ENCODE assay signal across 11 cellular contexts in the genomic region with DNA sequence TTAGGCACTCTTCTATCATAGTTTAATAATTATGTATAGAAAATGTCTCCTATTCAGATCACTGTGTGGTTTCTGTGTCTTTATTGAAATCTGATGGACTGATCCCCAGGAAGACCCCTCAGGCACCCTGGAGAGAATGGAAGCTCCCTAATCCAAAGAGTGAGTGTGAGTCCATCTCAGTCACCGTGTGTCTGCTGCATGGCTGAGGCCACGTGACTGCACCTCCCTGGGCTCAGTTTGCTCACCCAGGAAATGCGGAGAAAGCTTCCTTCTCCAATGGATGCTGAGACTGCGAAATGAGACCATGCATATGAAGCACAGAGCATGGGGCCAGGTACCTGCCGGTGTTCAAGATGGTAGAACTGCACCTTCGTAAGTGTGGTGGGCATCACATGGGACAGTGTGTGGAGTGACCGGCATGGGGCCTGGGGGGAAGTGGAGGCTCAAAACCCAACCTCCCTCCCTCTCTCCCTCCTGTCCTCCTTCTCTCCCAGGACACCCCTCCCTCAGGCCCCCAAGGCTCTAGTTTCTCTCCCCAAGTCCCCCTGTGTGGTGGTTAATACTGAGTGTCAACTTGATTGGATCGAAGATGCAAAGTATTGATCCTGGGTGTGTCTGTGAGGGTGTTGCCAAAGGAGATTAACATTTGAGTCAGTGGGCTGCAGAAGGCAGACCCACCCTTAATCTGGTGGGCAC.
DNase-seq lines count a peak whose midpoint lies in the region; ATAC-seq, FAIRE-seq and TF ChIP-seq lines count a peak whose summit lies in the region.
"Had no signal": no experiment of that assay in that cellular context is flagged by ENCODE, and none has a peak within 500 bp of the region (broad histone marks: within the 10 kb centered on the region; RNA-seq: fewer than 3 reads in every experiment).

No MANE protein-coding gene starts in this region.

- H3K18ac ChIP-seq in IMR-90 (ENCODE audit: low read depth, low read length): no peak overlapping the region
- H3K18ac ChIP-seq in H1 (ENCODE audit: extremely low read depth, low read length): no peak overlapping the region

- H3K9me3 ChIP-seq in IMR-90 (ENCODE audit: control insufficient read depth, insufficient read depth, low read length) (no peaks in the 10 kb centered on the region), H1 (ENCODE audit: insufficient read depth in 2 of 2, low read depth in 1 of 2, low read length in 1 of 2) (peaks cover 5 to 6% of the 10 kb centered on the region in 2 experiments; a peak in 1 of 4 replicates)
- H3K9me3 ChIP-seq: SJSA1 had no signal

- H2BK20ac ChIP-seq in IMR-90 (ENCODE audit: low read depth, low read length): no peak overlapping the region
- H2BK20ac ChIP-seq in H1 (ENCODE audit: low read length): no peak overlapping the region

- no peak overlapping the region for H3K14ac ChIP-seq in IMR-90 (replicated peaks; ENCODE audit: low read depth, low read length)
- H3K14ac ChIP-seq in H1 (ENCODE audit: insufficient read length): no peak overlapping the region

- peak overlapping the region; percentile 30; the same call in 1 of the 2 replicates for H2BK12ac ChIP-seq in H1 (ENCODE audit: low read depth, low read length)

- POLR2A ChIA-PET in IMR-90 (lab: Charles Lee; ENCODE audit: unreplicated experiment): no interaction called here
- POLR2A ChIA-PET in H1 (lab: Charles Lee; ENCODE audit: partially characterized antibody): interaction anchor here (1.0 kb wide), 1 partner anchor 64 kb away, joined by 3 read pairs; no protein-coding TSS in a partner anchor

- H4K5ac ChIP-seq in IMR-90 (ENCODE audit: low read depth, low read length): no peak overlapping the region
- no peak overlapping the region for H4K5ac ChIP-seq in H1 (ENCODE audit: insufficient read length, low read depth, low read length)

- no peaks in the 10 kb centered on the region for H3K36me3 ChIP-seq in IMR-90 (ENCODE audit: control insufficient read depth, insufficient read depth, low read length)
- H3K36me3 ChIP-seq in H1 (ENCODE audit: control insufficient read depth in 2 of 4, insufficient read depth in 4 of 4, low read length in 3 of 4): no peaks in the 10 kb centered on the region
- H3K36me3 ChIP-seq: SJSA1 had no signal

- no peak overlapping the region for H3K9ac ChIP-seq in IMR-90 (ENCODE audit: low read depth, low read length)
- no peak overlapping the region for H3K9ac ChIP-seq in H1 (replicated peaks in 1 of 4; ENCODE audit: extremely low read depth in 1 of 4, low read depth in 3 of 4, low read length in 3 of 4)

- H4K91ac ChIP-seq in IMR-90 (ENCODE audit: insufficient read depth, low read depth, low read length): no peak overlapping the region
- no peak overlapping the region for H4K91ac ChIP-seq in H1 (replicated peaks; ENCODE audit: insufficient read length, low read length)

- intact Hi-C loops in cardiac septum (cut with DNase I): loop anchor here (2.0 to 10.0 kb wide), 4 partner anchors 293 to 911 kb away; no protein-coding TSS in a partner anchor
- intact Hi-C loops in Right ventricle myocardium superior (cut with DNase I): loop anchor here (5.0 kb wide), 1 partner anchor 294 kb away; no protein-coding TSS in a partner anchor
- intact Hi-C loops in IMR-90 (cut with micrococcal nuclease): loop anchor here (1.0 to 5.0 kb wide), 4 partner anchors 290 to 586 kb away; a partner anchor contains a TSS

- H3K4me1 ChIP-seq in IMR-90 (ENCODE audit: control insufficient read depth, insufficient read depth, low read length): no peaks in the 10 kb centered on the region
- H3K4me1 ChIP-seq in H1 (replicated peaks in 1 of 4; ENCODE audit: control insufficient read depth in 3 of 4, insufficient read depth in 4 of 4, low read length in 3 of 4): no peaks in the 10 kb centered on the region; a peak in 2 of 7 replicates

- no peak overlapping the region for H3K56ac ChIP-seq in IMR-90 (ENCODE audit: extremely low read depth, insufficient read depth, low read length)
- no peak overlapping the region for H3K56ac ChIP-seq in H1 (replicated peaks; ENCODE audit: insufficient read length, low read depth, low read length)

- H3K27me3 ChIP-seq in IMR-90 (ENCODE audit: control insufficient read depth, insufficient read depth, low read length) (no peaks in the 10 kb centered on the region; the same call in 1 of the 2 replicates), H1 (replicated peaks in 1 of 4; ENCODE audit: control insufficient read depth in 3 of 4, extremely low read depth in 1 of 4, insufficient read depth in 3 of 4, low read length in 3 of 4) (no peaks in the 10 kb centered on the region)
- H3K27me3 ChIP-seq: SJSA1 had no signal

- H3K79me1 ChIP-seq in IMR-90 (ENCODE audit: low read depth in 1 of 2, low read length in 2 of 2): no peaks in the 10 kb centered on the region
- H3K79me1 ChIP-seq in H1 (ENCODE audit: low read depth, low read length): no peaks in the 10 kb centered on the region

- in situ Hi-C loops in IMR-90 (cut with MboI; ENCODE audit: low sequenced_read_pairs): loop anchor here (10.0 kb wide), 1 partner anchor 291 kb away; no protein-coding TSS in a partner anchor

- no peak overlapping the region; the same call in 1 of the 2 replicates for H3K4ac ChIP-seq in IMR-90 (ENCODE audit: low read depth, low read length)
- H3K4ac ChIP-seq in H1 (replicated peaks; ENCODE audit: insufficient read length, low read depth, low read length): no peak overlapping the region

- H3K27ac ChIP-seq in IMR-90 (ENCODE audit: insufficient read depth, low read length) (no peak overlapping the region), H1 (ENCODE audit: low read depth, low read length) (no peak overlapping the region)
- H3K27ac ChIP-seq: C4-2B, SJSA1 had no signal

- TF ChIP-seq CTCF in IMR-90 (conservative IDR thresholded peaks at IDR 0.05; ENCODE audit: low read depth, low read length) (no peak), H1 (IDR thresholded peaks at IDR 0.05; ENCODE audit: control extremely low read depth in 1 of 3, insufficient read depth in 1 of 3, low read depth in 1 of 3, low read length in 3 of 3) (no peak)

- H3K23me2 ChIP-seq in H1 (ENCODE audit: low read depth, low read length): no peaks in the 10 kb centered on the region

- 47% methylated on average over 2 of the region's 8 CpGs; no CpG with 5 or more reads in 1 of the 2 experiments for WGBS in IMR-90 (ENCODE audit: extremely low coverage in 2 of 2, insufficient read length in 1 of 2), 2 experiments
- WGBS in H1 (ENCODE audit: extremely low coverage in 1 of 2, insufficient coverage in 1 of 2, insufficient read length in 1 of 2, insufficient replicate concordance in 2 of 2, low coverage in 1 of 2, low lambda C conversion rate in 2 of 2, missing lambda C conversion rate in 1 of 2), 2 experiments: 95% methylated on average over 8 of the region's 8 CpGs; no CpG with 5 or more reads in 1 of the 2 experiments

- DNase-seq in cardiac septum (ENCODE audit: low spot score): peak; percentile 26
- DNase-seq in Right ventricle myocardium superior: no peak
- DNase-seq in IMR-90: no peak
- no peak for DNase-seq in H1 (ENCODE audit: low read depth in 1 of 2, low spot score in 2 of 2)
- no peak for DNase-seq in islet precursor cell
- DNase-seq in GM12892 (ENCODE audit: insufficient read length): no peak
- DNase-seq in NCI-H2107 treated with DMSO at 0.1 percent for 48 hours (lab: John Stamatoyannopoulos, UW; ENCODE audit: unreplicated experiment): no peak
- no peak for DNase-seq in MV-4-11 (lab: John Stamatoyannopoulos, UW)

- BruUV-seq in IMR-90 (replicated peaks; lab: Mats Ljungman, UMichigan): no TSS peak

- H4K8ac ChIP-seq in IMR-90 (ENCODE audit: low read depth in 2 of 2, low read length in 2 of 2) (no peak overlapping the region; a peak in 1 of 4 replicates), H1 (ENCODE audit: extremely low read depth, insufficient read depth, low read length) (no peak overlapping the region)

- no peak for ATAC-seq in Right ventricle myocardium superior (ENCODE audit: poor library complexity)
- no peak for ATAC-seq in IMR-90 (ENCODE audit: low read depth)

- H2BK5ac ChIP-seq in IMR-90 (ENCODE audit: low read depth, low read length, poor library complexity, severe bottlenecking) (no peak overlapping the region), H1 (ENCODE audit: low read depth, low read length) (no peak overlapping the region)

- H2BK120ac ChIP-seq in IMR-90 (ENCODE audit: low read depth, low read length): peak overlapping the region; percentile 70; the same call in 1 of the 2 replicates
- H2BK120ac ChIP-seq in H1 (replicated peaks; ENCODE audit: low read depth, low read length): no peak overlapping the region

- FAIRE-seq in H1 (lab: Jason Lieb, UNC) (no peak), GM12892 (lab: Jason Lieb, UNC) (no peak)
- FAIRE-seq: GM19239 had no signal

- no peaks in the 10 kb centered on the region for H3K79me2 ChIP-seq in H1 (ENCODE audit: control insufficient read depth in 1 of 2, insufficient read depth in 2 of 2, low read length in 2 of 2)

- H4K20me1 ChIP-seq in IMR-90 (ENCODE audit: insufficient read depth, low read length): no peaks in the 10 kb centered on the region
- H4K20me1 ChIP-seq in H1 (replicated peaks in 1 of 2; ENCODE audit: control insufficient read depth in 1 of 2, insufficient read depth in 2 of 2, low read length in 2 of 2): no peaks in the 10 kb centered on the region

- no peak overlapping the region for H3K23ac ChIP-seq in IMR-90 (ENCODE audit: low read depth, low read length)
- no peak overlapping the region for H3K23ac ChIP-seq in H1 (ENCODE audit: insufficient read length)

- TF ChIP-seq POLR2A in IMR-90 (IDR thresholded peaks at IDR 0.05; ENCODE audit: low read depth, low read length): no peak
- TF ChIP-seq POLR2A in H1 (IDR thresholded peaks at IDR 0.05; ENCODE audit: control extremely low read depth in 1 of 2, low read depth in 2 of 2, low read length in 2 of 2): no peak
- no peak for TF ChIP-seq POLR2A in GM12892 (IDR thresholded peaks at IDR 0.05; ENCODE audit: low read depth, low read length)

- H3K4me2 ChIP-seq in IMR-90 (ENCODE audit: low read depth, low read length): no peak overlapping the region
- H3K4me2 ChIP-seq in H1 (ENCODE audit: insufficient read depth in 1 of 2, low read depth in 2 of 2, low read length in 2 of 2): no peak overlapping the region

- H2AK5ac ChIP-seq in IMR-90 (ENCODE audit: low read depth, low read length) (no peak overlapping the region), H1 (ENCODE audit: low read depth, low read length) (no peak overlapping the region)

- H2AFZ ChIP-seq in IMR-90 (replicated peaks; ENCODE audit: low read length, poor library complexity): no peak overlapping the region
- no peak overlapping the region for H2AFZ ChIP-seq in H1 (ENCODE audit: low read length)

- no peaks in the 10 kb centered on the region for H3K9me1 ChIP-seq in IMR-90 (ENCODE audit: insufficient read depth, low read length)

- no peak overlapping the region for H3K4me3 ChIP-seq in IMR-90 (ENCODE audit: insufficient read depth, low read depth, low read length)
- H3K4me3 ChIP-seq in H1 (ENCODE audit: extremely low read depth in 1 of 4, insufficient read depth in 2 of 4, low read depth in 3 of 4, low read length in 4 of 4): no peak overlapping the region
- H3K4me3 ChIP-seq: SJSA1 had no signal

- CTCF ChIA-PET in IMR-90 (lab: Yijun Ruan, JAX): interaction anchor here (1.1 to 1.7 kb wide), 6 partner anchors 11 to 586 kb away, joined by 3 to 10 read pairs (median 5); no protein-coding TSS in a partner anchor
- CTCF ChIA-PET in H1 (lab: Charles Lee; ENCODE audit: partially characterized antibody): interaction anchor here (0.6 to 3.4 kb wide), 47 partner anchors 9 to 859 kb away, joined by 3 to 24 read pairs (median 4); no protein-coding TSS in a partner anchor

- no peak for TF ChIP-seq EP300 in H1 (IDR thresholded peaks at IDR 0.05; ENCODE audit: borderline replicate concordance in 1 of 2, low read depth in 2 of 2, low read length in 2 of 2)

- H2BK15ac ChIP-seq in IMR-90 (ENCODE audit: low read depth, low read length) (no peak overlapping the region), H1 (ENCODE audit: low read length) (no peak overlapping the region; the same call in 1 of the 2 replicates)

- TF ChIP-seq RAD21 in IMR-90 (IDR thresholded peaks at IDR 0.05; ENCODE audit: low read length) (no peak), H1 (IDR thresholded peaks at IDR 0.05 in 1 of 2, conservative IDR thresholded peaks at IDR 0.05 in 1 of 2; ENCODE audit: low read depth in 2 of 2, low read length in 2 of 2) (no peak)

- peak overlapping the region; percentile 65 for H2AK9ac ChIP-seq in IMR-90 (replicated peaks; ENCODE audit: low read depth, low read length, poor library complexity)

- dilution Hi-C loops in IMR-90 (cut with HindIII; ENCODE audit: low sequenced_read_pairs, unreplicated experiment): no loop called here
